In the genomic region with DNA sequence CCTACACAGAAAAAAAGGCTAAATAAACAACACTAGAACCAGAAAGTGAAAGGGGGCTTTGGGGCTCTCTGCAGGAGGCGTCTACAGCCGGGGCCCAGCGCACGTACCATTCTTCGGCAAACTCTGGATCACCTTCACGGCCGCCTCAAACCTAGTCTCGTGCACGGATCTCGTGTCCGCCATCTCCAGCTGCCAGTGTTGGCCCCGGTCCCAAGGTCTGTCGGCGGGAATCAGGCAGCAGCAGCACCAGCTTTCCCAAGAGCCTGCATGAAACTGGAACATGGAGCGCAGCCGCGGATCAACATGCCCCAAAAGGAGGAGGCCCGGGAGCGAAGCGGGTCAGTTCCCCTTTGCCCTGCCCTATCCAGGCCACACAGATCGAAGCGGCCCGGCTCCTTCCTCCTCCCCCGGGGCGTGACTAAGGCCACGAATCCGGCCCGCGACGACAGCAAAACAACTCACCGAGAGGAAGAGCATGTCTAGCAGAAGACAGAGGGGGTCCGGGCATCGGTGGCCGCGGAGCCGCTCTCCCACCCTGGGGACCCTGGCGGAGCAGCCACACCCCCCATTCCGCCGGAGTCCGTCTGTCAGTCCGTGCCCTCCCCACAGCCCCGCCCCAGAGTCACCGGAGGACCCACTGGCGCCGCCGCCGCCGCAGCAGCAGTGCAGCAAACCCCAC, we compare ENCODE assay signal across 1 cellular context.
A peak's percentile ranks its signal among the peaks of the same experiment; 100 is the strongest.
TF ChIP-seq lines count a peak whose summit lies in the region.

A gene with protein sequence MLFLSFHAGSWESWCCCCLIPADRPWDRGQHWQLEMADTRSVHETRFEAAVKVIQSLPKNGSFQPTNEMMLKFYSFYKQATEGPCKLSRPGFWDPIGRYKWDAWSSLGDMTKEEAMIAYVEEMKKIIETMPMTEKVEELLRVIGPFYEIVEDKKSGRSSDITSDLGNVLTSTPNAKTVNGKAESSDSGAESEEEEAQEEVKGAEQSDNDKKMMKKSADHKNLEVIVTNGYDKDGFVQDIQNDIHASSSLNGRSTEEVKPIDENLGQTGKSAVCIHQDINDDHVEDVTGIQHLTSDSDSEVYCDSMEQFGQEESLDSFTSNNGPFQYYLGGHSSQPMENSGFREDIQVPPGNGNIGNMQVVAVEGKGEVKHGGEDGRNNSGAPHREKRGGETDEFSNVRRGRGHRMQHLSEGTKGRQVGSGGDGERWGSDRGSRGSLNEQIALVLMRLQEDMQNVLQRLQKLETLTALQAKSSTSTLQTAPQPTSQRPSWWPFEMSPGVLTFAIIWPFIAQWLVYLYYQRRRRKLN (minus strand): TSS at position 586 of the 679 bp plus-strand sequence. CDS start 109 bp downstream, at position 477.

TF ChIP-seq in K562, 482 proteins besides CTCF, POLR2A, EP300 and RAD21 (continued from another document and continues in another):
- TF ChIP-seq, protein P1, sequence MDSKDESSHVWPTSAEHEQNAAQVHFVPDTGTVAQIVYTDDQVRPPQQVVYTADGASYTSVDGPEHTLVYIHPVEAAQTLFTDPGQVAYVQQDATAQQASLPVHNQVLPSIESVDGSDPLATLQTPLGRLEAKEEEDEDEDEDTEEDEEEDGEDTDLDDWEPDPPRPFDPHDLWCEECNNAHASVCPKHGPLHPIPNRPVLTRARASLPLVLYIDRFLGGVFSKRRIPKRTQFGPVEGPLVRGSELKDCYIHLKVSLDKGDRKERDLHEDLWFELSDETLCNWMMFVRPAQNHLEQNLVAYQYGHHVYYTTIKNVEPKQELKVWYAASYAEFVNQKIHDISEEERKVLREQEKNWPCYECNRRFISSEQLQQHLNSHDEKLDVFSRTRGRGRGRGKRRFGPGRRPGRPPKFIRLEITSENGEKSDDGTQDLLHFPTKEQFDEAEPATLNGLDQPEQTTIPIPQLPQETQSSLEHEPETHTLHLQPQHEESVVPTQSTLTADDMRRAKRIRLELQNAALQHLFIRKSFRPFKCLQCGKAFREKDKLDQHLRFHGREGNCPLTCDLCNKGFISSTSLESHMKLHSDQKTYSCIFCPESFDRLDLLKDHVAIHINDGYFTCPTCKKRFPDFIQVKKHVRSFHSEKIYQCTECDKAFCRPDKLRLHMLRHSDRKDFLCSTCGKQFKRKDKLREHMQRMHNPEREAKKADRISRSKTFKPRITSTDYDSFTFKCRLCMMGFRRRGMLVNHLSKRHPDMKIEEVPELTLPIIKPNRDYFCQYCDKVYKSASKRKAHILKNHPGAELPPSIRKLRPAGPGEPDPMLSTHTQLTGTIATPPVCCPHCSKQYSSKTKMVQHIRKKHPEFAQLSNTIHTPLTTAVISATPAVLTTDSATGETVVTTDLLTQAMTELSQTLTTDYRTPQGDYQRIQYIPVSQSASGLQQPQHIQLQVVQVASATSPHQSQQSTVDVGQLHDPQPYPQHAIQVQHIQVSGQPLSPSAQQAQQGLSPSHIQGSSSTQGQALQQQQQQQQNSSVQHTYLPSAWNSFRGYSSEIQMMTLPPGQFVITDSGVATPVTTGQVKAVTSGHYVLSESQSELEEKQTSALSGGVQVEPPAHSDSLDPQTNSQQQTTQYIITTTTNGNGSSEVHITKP (IDR thresholded peaks at IDR 0.05; ENCODE audit: partially characterized antibody) = peak; percentile 80
- TF ChIP-seq, protein P2, sequence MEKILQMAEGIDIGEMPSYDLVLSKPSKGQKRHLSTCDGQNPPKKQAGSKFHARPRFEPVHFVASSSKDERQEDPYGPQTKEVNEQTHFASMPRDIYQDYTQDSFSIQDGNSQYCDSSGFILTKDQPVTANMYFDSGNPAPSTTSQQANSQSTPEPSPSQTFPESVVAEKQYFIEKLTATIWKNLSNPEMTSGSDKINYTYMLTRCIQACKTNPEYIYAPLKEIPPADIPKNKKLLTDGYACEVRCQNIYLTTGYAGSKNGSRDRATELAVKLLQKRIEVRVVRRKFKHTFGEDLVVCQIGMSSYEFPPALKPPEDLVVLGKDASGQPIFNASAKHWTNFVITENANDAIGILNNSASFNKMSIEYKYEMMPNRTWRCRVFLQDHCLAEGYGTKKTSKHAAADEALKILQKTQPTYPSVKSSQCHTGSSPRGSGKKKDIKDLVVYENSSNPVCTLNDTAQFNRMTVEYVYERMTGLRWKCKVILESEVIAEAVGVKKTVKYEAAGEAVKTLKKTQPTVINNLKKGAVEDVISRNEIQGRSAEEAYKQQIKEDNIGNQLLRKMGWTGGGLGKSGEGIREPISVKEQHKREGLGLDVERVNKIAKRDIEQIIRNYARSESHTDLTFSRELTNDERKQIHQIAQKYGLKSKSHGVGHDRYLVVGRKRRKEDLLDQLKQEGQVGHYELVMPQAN (IDR thresholded peaks at IDR 0.05; ENCODE audit: borderline replicate concordance) = 0 out of 2 replicates have a peak, but pooled peaks have one; percentile 40
- TF ChIP-seq SUPT5H (IDR thresholded peaks at IDR 0.05) = peak; percentile 46; the same call in 1 of the 2 replicates
- no peak for TF ChIP-seq RBBP5 (IDR thresholded peaks at IDR 0.05; ENCODE audit: borderline replicate concordance, insufficient read depth, low read length, poor library complexity, severe bottlenecking)
- TF ChIP-seq, protein P3, sequence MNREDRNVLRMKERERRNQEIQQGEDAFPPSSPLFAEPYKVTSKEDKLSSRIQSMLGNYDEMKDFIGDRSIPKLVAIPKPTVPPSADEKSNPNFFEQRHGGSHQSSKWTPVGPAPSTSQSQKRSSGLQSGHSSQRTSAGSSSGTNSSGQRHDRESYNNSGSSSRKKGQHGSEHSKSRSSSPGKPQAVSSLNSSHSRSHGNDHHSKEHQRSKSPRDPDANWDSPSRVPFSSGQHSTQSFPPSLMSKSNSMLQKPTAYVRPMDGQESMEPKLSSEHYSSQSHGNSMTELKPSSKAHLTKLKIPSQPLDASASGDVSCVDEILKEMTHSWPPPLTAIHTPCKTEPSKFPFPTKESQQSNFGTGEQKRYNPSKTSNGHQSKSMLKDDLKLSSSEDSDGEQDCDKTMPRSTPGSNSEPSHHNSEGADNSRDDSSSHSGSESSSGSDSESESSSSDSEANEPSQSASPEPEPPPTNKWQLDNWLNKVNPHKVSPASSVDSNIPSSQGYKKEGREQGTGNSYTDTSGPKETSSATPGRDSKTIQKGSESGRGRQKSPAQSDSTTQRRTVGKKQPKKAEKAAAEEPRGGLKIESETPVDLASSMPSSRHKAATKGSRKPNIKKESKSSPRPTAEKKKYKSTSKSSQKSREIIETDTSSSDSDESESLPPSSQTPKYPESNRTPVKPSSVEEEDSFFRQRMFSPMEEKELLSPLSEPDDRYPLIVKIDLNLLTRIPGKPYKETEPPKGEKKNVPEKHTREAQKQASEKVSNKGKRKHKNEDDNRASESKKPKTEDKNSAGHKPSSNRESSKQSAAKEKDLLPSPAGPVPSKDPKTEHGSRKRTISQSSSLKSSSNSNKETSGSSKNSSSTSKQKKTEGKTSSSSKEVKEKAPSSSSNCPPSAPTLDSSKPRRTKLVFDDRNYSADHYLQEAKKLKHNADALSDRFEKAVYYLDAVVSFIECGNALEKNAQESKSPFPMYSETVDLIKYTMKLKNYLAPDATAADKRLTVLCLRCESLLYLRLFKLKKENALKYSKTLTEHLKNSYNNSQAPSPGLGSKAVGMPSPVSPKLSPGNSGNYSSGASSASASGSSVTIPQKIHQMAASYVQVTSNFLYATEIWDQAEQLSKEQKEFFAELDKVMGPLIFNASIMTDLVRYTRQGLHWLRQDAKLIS (CRISPR knock-in tag; IDR thresholded peaks at IDR 0.05) = 0 out of 2 replicates have a peak, but pooled peaks have one; percentile 23
- no peak for TF ChIP-seq SMC3 (conservative IDR thresholded peaks at IDR 0.05; ENCODE audit: insufficient read depth, low read depth, low read length)
- TF ChIP-seq FOSL1 (tag; conservative IDR thresholded peaks at IDR 0.05) = 0 out of 2 replicates have a peak, but pooled peaks have one; percentile 23
- TF ChIP-seq CREM (IDR thresholded peaks at IDR 0.05; ENCODE audit: low read depth) = peak; percentile 63; the same call in 1 of the 2 replicates
- 0 out of 3 replicates have a peak, but pooled peaks of 1 of the 2 experiments have one; percentile 16 for TF ChIP-seq CBX3 (IDR thresholded peaks at IDR 0.05; ENCODE audit: borderline replicate concordance in 1 of 2, low read length in 2 of 2)
- TF ChIP-seq LEF1 (IDR thresholded peaks at IDR 0.05) = 0 out of 2 replicates have a peak, but pooled peaks have one; percentile 44
- 0 out of 2 replicates have a peak, but pooled peaks have one; percentile 38 for TF ChIP-seq CTBP1 (IDR thresholded peaks at IDR 0.05; ENCODE audit: borderline replicate concordance)
- TF ChIP-seq SOX6 (IDR thresholded peaks at IDR 0.05) = no peak
- TF ChIP-seq HDAC1 (IDR thresholded peaks at IDR 0.05) = peak in 1 of 2 experiments; percentile 79; a peak in 2 of 4 replicates
- TF ChIP-seq ARID1B (IDR thresholded peaks at IDR 0.05) = no peak; the same call in 1 of the 2 replicates
- peak; percentile 25; the same call in 1 of the 2 replicates for TF ChIP-seq ZNF431 (CRISPR knock-in tag; IDR thresholded peaks at IDR 0.05)
- TF ChIP-seq, protein P4, sequence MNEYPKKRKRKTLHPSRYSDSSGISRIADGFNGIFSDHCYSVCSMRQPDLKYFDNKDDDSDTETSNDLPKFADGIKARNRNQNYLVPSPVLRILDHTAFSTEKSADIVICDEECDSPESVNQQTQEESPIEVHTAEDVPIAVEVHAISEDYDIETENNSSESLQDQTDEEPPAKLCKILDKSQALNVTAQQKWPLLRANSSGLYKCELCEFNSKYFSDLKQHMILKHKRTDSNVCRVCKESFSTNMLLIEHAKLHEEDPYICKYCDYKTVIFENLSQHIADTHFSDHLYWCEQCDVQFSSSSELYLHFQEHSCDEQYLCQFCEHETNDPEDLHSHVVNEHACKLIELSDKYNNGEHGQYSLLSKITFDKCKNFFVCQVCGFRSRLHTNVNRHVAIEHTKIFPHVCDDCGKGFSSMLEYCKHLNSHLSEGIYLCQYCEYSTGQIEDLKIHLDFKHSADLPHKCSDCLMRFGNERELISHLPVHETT (CRISPR knock-in tag; conservative IDR thresholded peaks at IDR 0.05 in 1 of 2, IDR thresholded peaks at IDR 0.05 in 1 of 2) = peak in 1 of 2 experiments; percentile 46; a peak in 1 of 4 replicates
- TF ChIP-seq ZNF124 (CRISPR knock-in tag; IDR thresholded peaks at IDR 0.05) = no peak
- TF ChIP-seq ZNF239 (CRISPR knock-in tag; IDR thresholded peaks at IDR 0.05) = no peak
- TF ChIP-seq NR2C1 (IDR thresholded peaks at IDR 0.05) = 0 out of 2 replicates have a peak, but pooled peaks have one; percentile 25
- TF ChIP-seq NR2C1 (tag; IDR thresholded peaks at IDR 0.05) = peak; percentile 46; the same call in 1 of the 2 replicates
- no peak for TF ChIP-seq STAG1 (CRISPR knock-in tag; IDR thresholded peaks at IDR 0.05; ENCODE audit: borderline replicate concordance)
- TF ChIP-seq POLR2G (IDR thresholded peaks at IDR 0.05; ENCODE audit: low read depth, low read length) = peak; percentile 87
- TF ChIP-seq BDP1 (IDR thresholded peaks at IDR 0.05; ENCODE audit: insufficient read depth, insufficient read length) = no peak
- TF ChIP-seq RBM17 (IDR thresholded peaks at IDR 0.05; ENCODE audit: borderline replicate concordance, low read depth, low read length) = no peak
- TF ChIP-seq ZBED1 (IDR thresholded peaks at IDR 0.05) = 0 out of 2 replicates have a peak, but pooled peaks have one; percentile 52
- peak; percentile 7; the same call in 1 of the 2 replicates for TF ChIP-seq RNF2 (IDR thresholded peaks at IDR 0.05)
- 0 out of 2 replicates have a peak, but pooled peaks have one; percentile 14 for TF ChIP-seq EHMT2 (IDR thresholded peaks at IDR 0.05)
- TF ChIP-seq, protein P5, sequence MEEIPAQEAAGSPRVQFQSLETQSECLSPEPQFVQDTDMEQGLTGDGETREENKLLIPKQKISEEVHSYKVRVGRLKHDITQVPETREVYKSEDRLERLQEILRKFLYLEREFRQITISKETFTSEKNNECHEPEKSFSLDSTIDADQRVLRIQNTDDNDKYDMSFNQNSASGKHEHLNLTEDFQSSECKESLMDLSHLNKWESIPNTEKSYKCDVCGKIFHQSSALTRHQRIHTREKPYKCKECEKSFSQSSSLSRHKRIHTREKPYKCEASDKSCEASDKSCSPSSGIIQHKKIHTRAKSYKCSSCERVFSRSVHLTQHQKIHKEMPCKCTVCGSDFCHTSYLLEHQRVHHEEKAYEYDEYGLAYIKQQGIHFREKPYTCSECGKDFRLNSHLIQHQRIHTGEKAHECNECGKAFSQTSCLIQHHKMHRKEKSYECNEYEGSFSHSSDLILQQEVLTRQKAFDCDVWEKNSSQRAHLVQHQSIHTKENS (CRISPR knock-in tag; IDR thresholded peaks at IDR 0.05) = no peak
- no peak for TF ChIP-seq NR1H2 (CRISPR knock-in tag; IDR thresholded peaks at IDR 0.05)
- TF ChIP-seq KDM4B (IDR thresholded peaks at IDR 0.05; ENCODE audit: borderline replicate concordance in 2 of 2, low read depth in 1 of 2) = 0 out of 4 replicates have a peak, but pooled peaks of 1 of the 2 experiments have one; percentile 42
- TF ChIP-seq, protein P6, sequence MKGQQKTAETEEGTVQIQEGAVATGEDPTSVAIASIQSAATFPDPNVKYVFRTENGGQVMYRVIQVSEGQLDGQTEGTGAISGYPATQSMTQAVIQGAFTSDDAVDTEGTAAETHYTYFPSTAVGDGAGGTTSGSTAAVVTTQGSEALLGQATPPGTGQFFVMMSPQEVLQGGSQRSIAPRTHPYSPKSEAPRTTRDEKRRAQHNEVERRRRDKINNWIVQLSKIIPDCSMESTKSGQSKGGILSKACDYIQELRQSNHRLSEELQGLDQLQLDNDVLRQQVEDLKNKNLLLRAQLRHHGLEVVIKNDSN (CRISPR knock-in tag; IDR thresholded peaks at IDR 0.05) = no peak
- TF ChIP-seq COPS2 (conservative IDR thresholded peaks at IDR 0.05) = no peak
- TF ChIP-seq DPF2 (IDR thresholded peaks at IDR 0.05) = peak; percentile 14; the same call in 1 of the 2 replicates
- TF ChIP-seq, protein P7, sequence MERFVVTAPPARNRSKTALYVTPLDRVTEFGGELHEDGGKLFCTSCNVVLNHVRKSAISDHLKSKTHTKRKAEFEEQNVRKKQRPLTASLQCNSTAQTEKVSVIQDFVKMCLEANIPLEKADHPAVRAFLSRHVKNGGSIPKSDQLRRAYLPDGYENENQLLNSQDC (CRISPR knock-in tag; IDR thresholded peaks at IDR 0.05) = no peak
- TF ChIP-seq, protein P8, sequence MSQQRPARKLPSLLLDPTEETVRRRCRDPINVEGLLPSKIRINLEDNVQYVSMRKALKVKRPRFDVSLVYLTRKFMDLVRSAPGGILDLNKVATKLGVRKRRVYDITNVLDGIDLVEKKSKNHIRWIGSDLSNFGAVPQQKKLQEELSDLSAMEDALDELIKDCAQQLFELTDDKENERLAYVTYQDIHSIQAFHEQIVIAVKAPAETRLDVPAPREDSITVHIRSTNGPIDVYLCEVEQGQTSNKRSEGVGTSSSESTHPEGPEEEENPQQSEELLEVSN (IDR thresholded peaks at IDR 0.05; ENCODE audit: borderline replicate concordance in 1 of 2, extremely low read depth in 1 of 2, insufficient read depth in 1 of 2, insufficient read length in 1 of 2, low read depth in 1 of 2, low read length in 1 of 2, poor library complexity in 1 of 2, severe bottlenecking in 1 of 2) = peak in 1 of 2 experiments; percentile 76
- no peak for TF ChIP-seq ZNF311 (CRISPR knock-in tag; IDR thresholded peaks at IDR 0.05)
- TF ChIP-seq ATF7 (IDR thresholded peaks at IDR 0.05) = peak; percentile 44; the same call in 1 of the 2 replicates
- no peak for TF ChIP-seq ZNF445 (CRISPR knock-in tag; IDR thresholded peaks at IDR 0.05; ENCODE audit: low read depth)
- TF ChIP-seq HMGN3 (IDR thresholded peaks at IDR 0.05; ENCODE audit: borderline replicate concordance, extremely low read depth, insufficient read length, low read depth, low read length) = peak; percentile 18
